Comparison of ENCODE assay signal across 8 cellular contexts in genomic region chr3:44338828-44339127, GRCh38. TPM values are rescaled to one million over a fixed set of nuclear protein-coding genes. Genes with fewer than 3 reads are reported as not detected.
DNase-seq lines count a peak whose midpoint lies in the region; ATAC-seq and TF ChIP-seq lines count a peak whose summit lies in the region.

No MANE protein-coding gene starts in this region.

- H2BK5ac ChIP-seq in H9 (ENCODE audit: insufficient read length, low read length) = no peak overlapping the region

- TF ChIP-seq EP300 in gastroesophageal sphincter (IDR thresholded peaks at IDR 0.05) = no peak

- H2BK120ac ChIP-seq in H9 (ENCODE audit: low read depth, low read length, poor library complexity, severe bottlenecking) = no peak overlapping the region

- H3K4me1 Mint-ChIP-seq in H9 = peaks cover 21% of the 10 kb centered on the region in 2 experiments

- TF ChIP-seq CTCF in H9 (conservative IDR thresholded peaks at IDR 0.05) (no peak), WI38 (IDR thresholded peaks at IDR 0.05; ENCODE audit: low read depth, low read length) (no peak), gastroesophageal sphincter (IDR thresholded peaks at IDR 0.05) (peak in 1 of 4 experiments; percentile 10)

- H2AK5ac ChIP-seq in H9 (ENCODE audit: insufficient read length, low read length) = no peak overlapping the region

- no peak overlapping the region for H4K91ac ChIP-seq in H9 (ENCODE audit: insufficient read length, low read depth, low read length)

- H3K27ac ChIP-seq in H9 (ENCODE audit: insufficient read length, low read depth, low read length) = peak overlapping the region; percentile 49
- peak overlapping the region; percentile 91 to 100 (median 95) for H3K27ac ChIP-seq in gastroesophageal sphincter
- peak overlapping the region in 20 of 21 experiments; percentile 87 to 98 (median 92) for H3K27ac ChIP-seq in skin epidermis

- H3K79me2 ChIP-seq in H9 (ENCODE audit: insufficient read depth, low read length) = peaks cover 4% of the 10 kb centered on the region; the same call in 1 of the 2 replicates

- no peak overlapping the region for H3K14ac ChIP-seq in H9 (ENCODE audit: insufficient read depth, low read length)

- no peak overlapping the region for H3T11ph ChIP-seq in H9 (ENCODE audit: low read length)

- H4K5ac ChIP-seq in H9 (ENCODE audit: insufficient read length, low read depth, low read length) = no peak overlapping the region

- H3K9me3 Mint-ChIP-seq in H9 = no peaks in the 10 kb centered on the region

- H3K4me1 ChIP-seq in H9 (ENCODE audit: insufficient read depth, low read length) (no peaks in the 10 kb centered on the region), gastroesophageal sphincter (peaks cover 0 to 53% (median 15%) of the 10 kb centered on the region in 3 donors)

- no peaks in the 10 kb centered on the region for H4K20me1 ChIP-seq in H9 (ENCODE audit: control insufficient read depth, insufficient read depth, insufficient read length)

- H3K27me3 ChIP-seq in H9 (ENCODE audit: insufficient read depth, low read length) = no peaks in the 10 kb centered on the region
- no peaks in the 10 kb centered on the region for H3K27me3 ChIP-seq in gastroesophageal sphincter

- peak overlapping the region; percentile 93 for H3K4me3 ChIP-seq in WI38 (ENCODE audit: low read depth, low read length)
- H3K4me3 ChIP-seq in gastroesophageal sphincter = peak overlapping the region; percentile 44 to 59
- peak overlapping the region; percentile 50 to 79 (median 63) for H3K4me3 ChIP-seq in skin epidermis

- H2BK12ac ChIP-seq in H9 (ENCODE audit: insufficient read length, low read depth, low read length) = no peak overlapping the region

- H3K36me3 ChIP-seq in gastroesophageal sphincter = no peaks in the 10 kb centered on the region

- no peak overlapping the region for H4K8ac ChIP-seq in H9 (replicated peaks; ENCODE audit: insufficient read length, low read depth, low read length)

- H3K4me3 Mint-ChIP-seq in H9 = peak overlapping the region; percentile 85 to 90

- no peak overlapping the region for H3K23ac ChIP-seq in H9 (ENCODE audit: insufficient read length, low read depth, low read length)

- H3K56ac ChIP-seq in H9 (ENCODE audit: insufficient read length, low read depth, low read length) = no peak overlapping the region

- no peak for TF ChIP-seq POLR2A in gastroesophageal sphincter (IDR thresholded peaks at IDR 0.05)

- no peak overlapping the region for H2BK15ac ChIP-seq in H9 (ENCODE audit: low read depth, low read length)

- no peak overlapping the region for H2AFZ ChIP-seq in H9 (ENCODE audit: low read length)

- H3K18ac ChIP-seq in H9 (ENCODE audit: insufficient read length, low read depth, low read length) = peak overlapping the region; percentile 21

- peaks cover 0 to 9% (median 3%) of the 10 kb centered on the region in 3 experiments; a peak in 4 of 7 replicates for H3K36me3 Mint-ChIP-seq in H9 (ENCODE audit: insufficient read depth in 1 of 3, low read depth in 3 of 3)

- H3K79me1 ChIP-seq in H9 (ENCODE audit: insufficient read depth, low read depth, low read length, poor library complexity, severe bottlenecking) = peaks cover 6% of the 10 kb centered on the region

- H2BK20ac ChIP-seq in H9 (ENCODE audit: low read depth, low read length, poor library complexity, severe bottlenecking) = no peak overlapping the region

- H3K27ac Mint-ChIP-seq in H9 = peak overlapping the region; percentile 88 to 97 (median 95)

- H3K9me3 ChIP-seq in H9 (ENCODE audit: control insufficient read depth, low read depth, low read length) (no peaks in the 10 kb centered on the region), gastroesophageal sphincter (no peaks in the 10 kb centered on the region)

- H3K9ac ChIP-seq in H9 (ENCODE audit: extremely low read depth, insufficient read length, low read length) = peak overlapping the region; percentile 76

- DNase-seq in H9 (no peak), OCI-M1 (lab: John Stamatoyannopoulos, UW) (no peak), nucleus accumbens (lab: John Stamatoyannopoulos, UW) (no peak)
- DNase-seq in NK-92 treated with Interleukin-12 subunit alpha and Interleukin-12 subunit beta, amount 100 ng/mL, for 24 hours (lab: John Stamatoyannopoulos, UW) = no peak

- WGBS in H9 (ENCODE audit: extremely low coverage, insufficient read length, low lambda C conversion rate) = no CpG with 5 or more reads among the region's 15 CpGs
- 0% methylated on average over 10 to 13 of the region's 15 CpGs for WGBS in gastroesophageal sphincter (ENCODE audit: low coverage in 1 of 2), 2 donors

- no peak overlapping the region for H3K4ac ChIP-seq in H9 (ENCODE audit: low read depth, low read length)

- no peak for ATAC-seq in gastroesophageal sphincter
- no peak for ATAC-seq in HG02678 (IDR thresholded peaks at IDR 0.05; ENCODE audit: unreplicated experiment)

- peak overlapping the region; percentile 64 for H3K4me2 ChIP-seq in H9 (ENCODE audit: insufficient read depth, insufficient read length, low read length)

- no peaks in the 10 kb centered on the region for H3K27me3 Mint-ChIP-seq in H9 (ENCODE audit: low read depth)

- peaks cover 4% of the 10 kb centered on the region for H3K23me2 ChIP-seq in H9 (ENCODE audit: insufficient read length, low read depth, low read length, poor library complexity, severe bottlenecking)

RNA-seq across cellular contexts. Expression of gene TCAIM, which starts 0.2 kb away (rescaled TPM):
- 21.9 and 23.8 TPM in 2 replicates for total RNA-seq in H9 (2021)
- total RNA-seq in gastroesophageal sphincter = 10 to 100 TPM; 25.8 to 56.2 (median 45.9) TPM
